Comparison of ENCODE assay signal across 1 cellular context in the genomic region with DNA sequence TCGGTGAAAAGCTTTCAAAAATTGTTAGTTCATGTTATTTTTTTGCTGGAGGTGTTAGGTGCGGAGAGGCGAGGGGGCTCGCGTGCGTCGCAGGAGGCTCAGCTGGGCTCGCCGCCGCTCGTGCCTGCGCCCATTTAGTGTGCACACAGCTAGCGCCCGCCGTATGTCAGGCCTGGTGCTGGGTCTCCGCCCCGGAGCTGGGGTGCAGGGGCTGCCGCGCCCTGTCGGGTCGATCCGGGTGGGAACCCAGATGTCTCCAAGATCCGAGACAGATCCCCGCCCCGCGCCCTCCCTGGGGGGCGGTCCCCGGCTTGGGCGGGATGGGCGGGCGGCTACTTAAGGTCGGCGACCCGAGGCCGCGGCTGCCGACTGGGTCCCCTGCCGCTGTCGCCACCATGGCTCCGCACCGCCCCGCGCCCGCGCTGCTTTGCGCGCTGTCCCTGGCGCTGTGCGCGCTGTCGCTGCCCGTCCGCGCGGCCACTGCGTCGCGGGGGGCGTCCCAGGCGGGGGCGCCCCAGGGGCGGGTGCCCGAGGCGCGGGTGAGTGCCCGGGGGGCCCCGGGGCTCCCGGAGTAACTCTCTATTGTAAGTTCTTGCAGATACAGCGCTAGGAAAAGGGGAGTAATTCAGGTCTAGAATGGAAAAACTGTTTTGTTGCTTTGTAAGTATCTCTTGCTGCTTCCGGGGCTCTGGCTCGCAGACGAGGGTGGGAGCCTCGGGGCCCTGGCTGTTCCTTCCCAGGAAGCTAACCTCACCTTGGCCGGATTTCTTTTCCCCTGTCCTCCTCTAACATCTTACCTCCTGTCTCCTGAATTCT.
TF ChIP-seq lines count a peak whose summit lies in the region.

No MANE protein-coding gene starts in this region.

TF ChIP-seq in IMR-90, 13 proteins besides CTCF, POLR2A, EP300 and RAD21 (continued from another document):
- no peak for TF ChIP-seq CEBPB (IDR thresholded peaks at IDR 0.05; ENCODE audit: low read depth, low read length)
